In genomic region chr4:109559625-109559982, GRCh38 we compare ENCODE assay signal across 8 cellular contexts.
DNase-seq lines count a peak whose midpoint lies in the region; ATAC-seq and FAIRE-seq lines count a peak whose summit lies in the region.

No MANE protein-coding gene starts in this region.

- no peak for FAIRE-seq in RCC 7860 (lab: Jason Lieb, UNC)

- peak; percentile 20 for ATAC-seq in HG02885 (IDR thresholded peaks at IDR 0.05; ENCODE audit: poor library complexity, unreplicated experiment)

- DNase-seq in NCI-H146 (lab: John Stamatoyannopoulos, UW) (peak; percentile 43), NCI-H146 treated with DMSO at 0.1 percent for 48 hours (lab: John Stamatoyannopoulos, UW; ENCODE audit: unreplicated experiment) (no peak), RCC 7860 (ENCODE audit: low spot score) (peak; percentile 11), amniotic epithelial cell (ENCODE audit: low read depth) (peak; percentile 46), iPS-NIHi11 (ENCODE audit: low spot score) (peak; percentile 68), NCI-H446 treated with DMSO at 0.1 percent for 48 hours (lab: John Stamatoyannopoulos, UW) (no peak)
- DNase-seq in stimulated activated CD4-positive, alpha-beta T cell treated with anti-CD3 and anti-CD28 coated beads, Interleukin-15, amount 100 ng/mL, for 48 hours (ENCODE audit: low read depth in 2 of 2): peak; percentile 7 to 10

Comparison
In these comparisons a context has a peak if more than half of its experiments do, and no peak if none do; other contexts are left out.
1. DNase-seq: peak in NCI-H146 (single experiment), RCC 7860 (single experiment), amniotic epithelial cell (single experiment), iPS-NIHi11 (single experiment) and stimulated activated CD4-positive, alpha-beta T cell treated with anti-CD3 and anti-CD28 coated beads, Interleukin-15, amount 100 ng/mL, for 48 hours (2 of 2); none in NCI-H146 treated with DMSO at 0.1 percent for 48 hours (single experiment) and NCI-H446 treated with DMSO at 0.1 percent for 48 hours (single experiment).